In the genomic region with DNA sequence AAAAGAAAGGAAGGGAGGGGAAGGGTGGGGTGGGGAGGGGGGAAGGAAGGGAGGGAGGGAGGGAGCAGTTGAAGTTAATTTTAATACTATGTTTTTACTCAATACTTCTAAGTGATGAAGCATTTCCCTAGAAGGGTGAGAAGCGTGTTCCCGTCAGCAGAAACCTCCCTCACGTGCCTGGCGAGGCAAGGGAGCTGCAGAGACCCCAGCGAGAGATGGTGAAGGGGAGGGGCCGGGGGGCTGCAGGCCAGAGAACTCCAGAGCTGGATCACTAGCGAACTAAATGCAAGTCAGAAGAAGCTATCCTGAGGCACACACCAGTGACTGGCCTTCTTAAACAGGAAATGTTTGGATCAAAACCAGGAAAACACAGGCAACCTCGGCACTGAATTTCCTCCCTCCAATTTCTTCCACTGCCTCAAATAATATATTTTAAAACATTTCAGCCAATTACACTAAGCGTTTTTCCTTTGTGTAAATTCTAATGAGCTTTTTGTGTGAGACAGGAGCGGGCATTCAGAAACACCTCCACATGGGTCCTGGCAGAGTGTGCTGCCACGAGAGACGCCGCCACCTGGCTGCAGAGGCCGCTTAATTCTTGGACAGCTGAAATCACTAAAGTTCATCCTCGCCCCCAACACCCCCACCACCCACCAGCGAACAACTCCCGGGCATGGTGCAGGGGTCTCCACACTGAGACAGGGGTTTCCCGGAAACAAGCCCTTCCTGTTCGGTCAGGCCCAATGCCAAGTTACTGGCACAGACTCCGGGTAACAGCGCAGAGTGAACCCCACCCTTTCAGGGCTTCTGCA, we compare ENCODE assay signal across 15 cellular contexts. TPM values are rescaled to one million over a fixed set of nuclear protein-coding genes. Genes with fewer than 3 reads are reported as not detected.
DNase-seq lines count a peak whose midpoint lies in the region; ATAC-seq and TF ChIP-seq lines count a peak whose summit lies in the region.
"Had no signal": no experiment of that assay in that cellular context is flagged by ENCODE, and none has a peak within 500 bp of the region (broad histone marks: within the 10 kb centered on the region; RNA-seq: fewer than 3 reads in every experiment).

No MANE protein-coding gene starts in this region.

- H3K9me3 ChIP-seq in heart left ventricle = no peaks in the 10 kb centered on the region

- peaks cover 0 to 70% (median 48%) of the 10 kb centered on the region in 9 donors for H3K36me3 ChIP-seq in heart left ventricle
- peaks cover 3% of the 10 kb centered on the region for H3K36me3 ChIP-seq in kidney epithelial cell (ENCODE audit: control insufficient read depth, insufficient read depth, low read length)

- CTCF ChIA-PET in RWPE1 (lab: Yijun Ruan, JAX) = no interaction called here

- H3K27ac ChIP-seq in heart left ventricle (no peak overlapping the region), RWPE1 (no peak overlapping the region)

- peaks cover 0 to 26% (median 9%) of the 10 kb centered on the region in 12 donors for H3K4me1 ChIP-seq in heart left ventricle

- intact Hi-C loops in Right ventricle myocardium inferior (cut with DNase I) = no loop called here
- intact Hi-C loops in heart left ventricle (cut with DNase I) = no loop called here

- POLR2A ChIA-PET in RWPE1 (lab: Yijun Ruan, JAX; ENCODE audit: low non-redundant PET) = no interaction called here

- no peaks in the 10 kb centered on the region for H3K27me3 ChIP-seq in heart left ventricle
- no peaks in the 10 kb centered on the region for H3K27me3 ChIP-seq in kidney epithelial cell (ENCODE audit: control insufficient read depth, insufficient read depth, low read length)

- TF ChIP-seq CTCF in heart left ventricle (IDR thresholded peaks at IDR 0.05) = peak in 2 of 12 donors; percentile 12 to 21
- peak; percentile 8 for TF ChIP-seq CTCF in kidney epithelial cell (IDR thresholded peaks at IDR 0.05; ENCODE audit: insufficient read depth, low read length, poor library complexity, severe bottlenecking)
- TF ChIP-seq CTCF in RWPE1 (conservative IDR thresholded peaks at IDR 0.05; ENCODE audit: low read depth) = no peak

- no peak for TF ChIP-seq POLR2A in heart left ventricle (IDR thresholded peaks at IDR 0.05)

- DNase-seq in Right ventricle myocardium inferior (ENCODE audit: missing footprints) (peak; percentile 58), heart left ventricle (no peak), cerebellar cortex (ENCODE audit: low spot score) (peak; percentile 78), kidney epithelial cell (ENCODE audit: low read depth) (no peak), NCI-H2227 (lab: John Stamatoyannopoulos, UW; ENCODE audit: unreplicated experiment) (no peak), RWPE1 (ENCODE audit: low spot score) (no peak)
- DNase-seq in stimulated activated CD4-positive, alpha-beta T cell treated with anti-CD3 and anti-CD28 coated beads, Interleukin-2, amount 100 ng/mL, for 48 hours = no peak
- DNase-seq: DMS 273 treated with DMSO at 0.1 percent for 48 hours, GF-D8, MM.1S, NCI-H1092 treated with DMSO at 0.1 percent for 48 hours, NCI-H345, NCI-H526 treated with DMSO at 0.1 percent for 48 hours, SIG-M5 had no signal

- H3K4me3 ChIP-seq in heart left ventricle (no peak overlapping the region), kidney epithelial cell (ENCODE audit: low read depth, low read length) (no peak overlapping the region)

- no peak for ATAC-seq in Right ventricle myocardium inferior
- ATAC-seq in heart left ventricle = no peak
- ATAC-seq in HG02884 (IDR thresholded peaks at IDR 0.05; ENCODE audit: unreplicated experiment) = no peak

- 64 to 80% (median 73%) methylated on average over 20 to 21 of the region's 21 CpGs for WGBS in heart left ventricle, 4 donors

RNA-seq across cellular contexts. Expression of a gene that starts 17.8 kb away (rescaled TPM):
- total RNA-seq in Right ventricle myocardium inferior = 6.5 TPM
- total RNA-seq in heart left ventricle = 1 to 10 TPM; 1.7 to 9.1 (median 6.4) TPM
- 10 to 100 TPM in 1 of 2 donors, 1 to 10 TPM in 1; 3.5 to 17.9 TPM for polyA plus RNA-seq in heart left ventricle
- 17.2 and 18.2 TPM in 2 replicates for total RNA-seq in kidney epithelial cell

RNA-seq across cellular contexts. Expression of a gene that starts 31.6 kb away (rescaled TPM):
- total RNA-seq in Right ventricle myocardium inferior = 61.0 TPM
- 10 to 100 TPM; 35.1 to 62.8 (median 50.4) TPM for total RNA-seq in heart left ventricle
- 10 to 100 TPM; 22.7 to 59.1 TPM for polyA plus RNA-seq in heart left ventricle
- total RNA-seq in kidney epithelial cell = 31.6 and 32.8 TPM in 2 replicates

Comparison
In these comparisons a context has a peak if more than half of its experiments do, and no peak if none do; other contexts are left out.
1. DNase-seq: peak in Right ventricle myocardium inferior (single experiment) and cerebellar cortex (single experiment); none in heart left ventricle (0 of 5), kidney epithelial cell (single experiment), stimulated activated CD4-positive, alpha-beta T cell treated with anti-CD3 and anti-CD28 coated beads, Interleukin-2, amount 100 ng/mL, for 48 hours (0 of 2), NCI-H2227 (single experiment) and RWPE1 (single experiment).